Comparison of ENCODE assay signal across 1 cellular context in genomic region chr13:90498816-90499215, GRCh38.
TF ChIP-seq lines count a peak whose summit lies in the region.

No MANE protein-coding gene starts in this region.

TF ChIP-seq in K562, 482 proteins besides CTCF, POLR2A, EP300 and RAD21 (continued from another document):
- TF ChIP-seq ZNF518B (CRISPR knock-in tag; IDR thresholded peaks at IDR 0.05) (no peak), ERF (CRISPR knock-in tag; IDR thresholded peaks at IDR 0.05) (no peak), SOX6 (IDR thresholded peaks at IDR 0.05) (no peak), POLR2H (tag; IDR thresholded peaks at IDR 0.05; ENCODE audit: low read depth) (no peak)
